9 cellular contexts compared by ENCODE assay signal in the genomic region with DNA sequence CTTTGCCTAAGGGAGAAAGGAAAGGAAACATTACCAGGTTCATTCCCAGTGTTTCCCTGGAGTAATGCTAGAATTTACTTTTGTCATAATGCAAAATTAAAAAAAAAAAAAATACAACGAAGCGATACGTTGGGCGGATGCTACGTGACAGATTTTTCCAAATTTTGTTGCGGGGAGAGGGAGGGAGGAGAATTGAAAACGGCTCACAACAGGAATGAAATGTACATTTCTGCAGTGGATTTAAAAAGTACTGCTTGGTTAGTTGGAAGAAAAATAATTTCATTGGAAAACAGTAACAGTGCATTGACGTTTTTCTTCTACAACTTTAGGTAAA.
A peak's percentile ranks its signal among the peaks of the same experiment; 100 is the strongest.
DNase-seq lines count a peak whose midpoint lies in the region; ATAC-seq and TF ChIP-seq lines count a peak whose summit lies in the region.
"Had no signal": no experiment of that assay in that cellular context is flagged by ENCODE, and none has a peak within 500 bp of the region (broad histone marks: within the 10 kb centered on the region; RNA-seq: fewer than 3 reads in every experiment).

No MANE protein-coding gene starts in this region.

- H3K4me1 ChIP-seq in lower lobe of right lung (peaks cover 21% of the 10 kb centered on the region), tibial artery (peaks cover 0 to 30% (median 19%) of the 10 kb centered on the region in 4 donors)

- ATAC-seq in activated T-cell treated with anti-CD3 and anti-CD28 coated beads, Interleukin-2, amount 50 U/mL, for 72 hours (replicated peaks in 1 of 2): no peak
- ATAC-seq in lower lobe of right lung (no peak), HG03095 (IDR thresholded peaks at IDR 0.05; ENCODE audit: unreplicated experiment) (no peak), HG03354 (IDR thresholded peaks at IDR 0.05; ENCODE audit: poor library complexity, severe bottlenecking, unreplicated experiment) (no peak)
- ATAC-seq: GM12878 had no signal

- no peaks in the 10 kb centered on the region for H3K27me3 Mint-ChIP-seq in activated T-cell treated with anti-CD3 and anti-CD28 coated beads, Interleukin-2, amount 50 U/mL, for 72 hours (ENCODE audit: low read depth)

- H3K4me1 Mint-ChIP-seq in activated T-cell treated with anti-CD3 and anti-CD28 coated beads, Interleukin-2, amount 50 U/mL, for 72 hours (ENCODE audit: low read depth): peaks cover 67% of the 10 kb centered on the region

- TF ChIP-seq CTCF in astrocyte of the cerebellum (IDR thresholded peaks at IDR 0.05; ENCODE audit: low read depth, low read length, missing control alignments): no peak
- TF ChIP-seq CTCF in lower lobe of right lung (IDR thresholded peaks at IDR 0.05): no peak
- no peak for TF ChIP-seq CTCF in tibial artery (IDR thresholded peaks at IDR 0.05)
- TF ChIP-seq CTCF in lower leg skin (IDR thresholded peaks at IDR 0.05): no peak

- no peak for DNase-seq in activated T-cell treated with anti-CD3 and anti-CD28 coated beads, Interleukin-2, amount 50 U/mL, for 72 hours
- DNase-seq in activated T-cell treated with anti-CD3 and anti-CD28 coated beads for 4 hours (no peak), astrocyte of the cerebellum (ENCODE audit: low read depth) (no peak), lower lobe of right lung (no peak), tibial artery (no peak), lower leg skin (ENCODE audit: low spot score in 2 of 2) (no peak)

- H3K27ac ChIP-seq in lower lobe of right lung (no peak overlapping the region), tibial artery (no peak overlapping the region)

- H3K9me3 ChIP-seq in lower lobe of right lung: no peaks in the 10 kb centered on the region
- no peaks in the 10 kb centered on the region for H3K9me3 ChIP-seq in tibial artery

- WGBS in lower leg skin, 2 donors: 24 to 28% methylated on average over 8 of the region's 8 CpGs

- intact Hi-C loops in lower lobe of right lung (cut with DNase I) (no loop called here), tibial artery (cut with DNase I; ENCODE audit: low total_unique reads) (no loop called here), lower leg skin (cut with DNase I; ENCODE audit: low total_unique reads) (no loop called here)

- H3K27me3 ChIP-seq in lower lobe of right lung (ENCODE audit: low read depth) (peaks cover 37% of the 10 kb centered on the region), tibial artery (peaks cover 0 to 51% of the 10 kb centered on the region in 2 donors)

- H3K27ac Mint-ChIP-seq in activated T-cell treated with anti-CD3 and anti-CD28 coated beads, Interleukin-2, amount 50 U/mL, for 72 hours: no peak overlapping the region

- peak overlapping the region; percentile 74 to 92 for H3K4me3 Mint-ChIP-seq in activated T-cell treated with anti-CD3 and anti-CD28 coated beads, Interleukin-2, amount 50 U/mL, for 72 hours

- H3K36me3 ChIP-seq in lower lobe of right lung (no peaks in the 10 kb centered on the region), tibial artery (no peaks in the 10 kb centered on the region)

- no peak for TF ChIP-seq POLR2A in lower leg skin (IDR thresholded peaks at IDR 0.05)

- in situ Hi-C loops in astrocyte of the cerebellum (cut with HindIII; ENCODE audit: low sequenced_read_pairs): loop anchor here (10.0 kb wide), 1 partner anchor 943 kb away; no protein-coding TSS in a partner anchor

- H3K9me3 Mint-ChIP-seq in activated T-cell treated with anti-CD3 and anti-CD28 coated beads, Interleukin-2, amount 50 U/mL, for 72 hours: peaks cover 1 to 6% of the 10 kb centered on the region in 2 donors

- peaks cover 6 to 9% of the 10 kb centered on the region in 2 donors for H3K36me3 Mint-ChIP-seq in activated T-cell treated with anti-CD3 and anti-CD28 coated beads, Interleukin-2, amount 50 U/mL, for 72 hours (ENCODE audit: insufficient read depth in 2 of 2)

- H3K4me3 ChIP-seq in astrocyte of the cerebellum (ENCODE audit: low read depth, low read length) (peak overlapping the region; percentile 89), lower lobe of right lung (peak overlapping the region; percentile 70), tibial artery (peak overlapping the region; percentile 66 to 67), lower leg skin (ENCODE audit: low read depth, poor library complexity, severe bottlenecking) (no peak overlapping the region)
- H3K4me3 ChIP-seq: GM12878 had no signal
